1 cellular context compared by ENCODE assay signal in the genomic region with DNA sequence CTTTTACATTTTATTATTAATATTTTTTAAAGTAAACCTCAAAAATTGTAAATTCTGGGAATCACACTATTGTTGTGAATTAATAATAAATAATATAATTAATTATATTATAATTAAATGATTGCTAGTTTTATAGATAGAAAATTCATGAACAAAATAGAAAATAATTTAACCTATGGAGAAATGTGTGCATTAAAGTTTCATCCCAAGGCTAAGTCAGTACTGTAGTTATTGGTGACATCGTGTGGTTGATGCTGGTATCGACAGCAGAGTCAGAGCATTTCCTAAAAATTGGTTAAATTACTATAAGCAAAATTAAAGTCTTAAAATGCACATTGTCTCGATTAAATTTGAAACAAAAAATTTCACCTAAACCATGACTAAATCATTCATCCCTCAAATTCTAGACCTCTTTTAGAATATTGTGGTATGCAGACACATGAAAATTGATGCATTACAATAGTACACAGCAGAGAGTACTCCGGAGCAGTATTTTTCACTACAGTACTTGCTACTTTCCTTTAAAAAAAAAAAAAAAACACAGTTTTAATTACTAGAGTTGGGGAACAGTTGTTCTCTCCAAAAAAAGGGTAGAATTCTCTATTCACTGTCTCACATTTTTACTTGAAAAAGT.
TF ChIP-seq lines count a peak whose summit lies in the region.

No MANE protein-coding gene starts in this region.

TF ChIP-seq in GM12878, 131 proteins besides CTCF, POLR2A, EP300 and RAD21:
- TF ChIP-seq, protein P1, sequence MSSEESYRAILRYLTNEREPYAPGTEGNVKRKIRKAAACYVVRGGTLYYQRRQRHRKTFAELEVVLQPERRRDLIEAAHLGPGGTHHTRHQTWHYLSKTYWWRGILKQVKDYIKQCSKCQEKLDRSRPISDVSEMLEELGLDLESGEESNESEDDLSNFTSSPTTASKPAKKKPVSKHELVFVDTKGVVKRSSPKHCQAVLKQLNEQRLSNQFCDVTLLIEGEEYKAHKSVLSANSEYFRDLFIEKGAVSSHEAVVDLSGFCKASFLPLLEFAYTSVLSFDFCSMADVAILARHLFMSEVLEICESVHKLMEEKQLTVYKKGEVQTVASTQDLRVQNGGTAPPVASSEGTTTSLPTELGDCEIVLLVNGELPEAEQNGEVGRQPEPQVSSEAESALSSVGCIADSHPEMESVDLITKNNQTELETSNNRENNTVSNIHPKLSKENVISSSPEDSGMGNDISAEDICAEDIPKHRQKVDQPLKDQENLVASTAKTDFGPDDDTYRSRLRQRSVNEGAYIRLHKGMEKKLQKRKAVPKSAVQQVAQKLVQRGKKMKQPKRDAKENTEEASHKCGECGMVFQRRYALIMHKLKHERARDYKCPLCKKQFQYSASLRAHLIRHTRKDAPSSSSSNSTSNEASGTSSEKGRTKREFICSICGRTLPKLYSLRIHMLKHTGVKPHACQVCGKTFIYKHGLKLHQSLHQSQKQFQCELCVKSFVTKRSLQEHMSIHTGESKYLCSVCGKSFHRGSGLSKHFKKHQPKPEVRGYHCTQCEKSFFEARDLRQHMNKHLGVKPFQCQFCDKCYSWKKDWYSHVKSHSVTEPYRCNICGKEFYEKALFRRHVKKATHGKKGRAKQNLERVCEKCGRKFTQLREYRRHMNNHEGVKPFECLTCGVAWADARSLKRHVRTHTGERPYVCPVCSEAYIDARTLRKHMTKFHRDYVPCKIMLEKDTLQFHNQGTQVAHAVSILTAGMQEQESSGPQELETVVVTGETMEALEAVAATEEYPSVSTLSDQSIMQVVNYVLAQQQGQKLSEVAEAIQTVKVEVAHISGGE (CRISPR knock-in tag; IDR thresholded peaks at IDR 0.05), result no peak
- TF ChIP-seq SMC3 (IDR thresholded peaks at IDR 0.05; ENCODE audit: borderline replicate concordance, low read length) (peak; percentile 75), RELB (IDR thresholded peaks at IDR 0.05; ENCODE audit: low read depth) (no peak)
TF ChIP-seq in GM12878: peak in this region for 1.
